ENCODE assay signal across 29 cellular contexts in genomic region chr11:70530010-70530409, GRCh38.
"Had no signal": no experiment of that assay in that cellular context is flagged by ENCODE, and none has a peak within 500 bp of the region (broad histone marks: within the 10 kb centered on the region; RNA-seq: fewer than 3 reads in every experiment).

No MANE protein-coding gene starts in this region.

- ATAC-seq: activated CD8-positive, alpha-beta T cell treated with anti-CD3 and anti-CD28 coated beads for 36 hours had no signal

- H2AFZ ChIP-seq: PC-9 had no signal

- H3K4me2 ChIP-seq: PC-9, SK-N-SH had no signal

- H3K4me1 ChIP-seq: ascending aorta had no signal

- H3K9me3 Mint-ChIP-seq: activated naive CD4-positive, alpha-beta T cell treated with anti-CD3 and anti-CD28 coated beads, Interleukin-2, amount 50 U/mL, for 24 hours had no signal

- H3K9ac ChIP-seq: SK-N-SH had no signal

- H3K9me3 ChIP-seq: ascending aorta, SK-N-SH had no signal

- H3K4me1 Mint-ChIP-seq: activated CD4-positive, alpha-beta T cell treated with anti-CD3 and anti-CD28 coated beads, Interleukin-2, amount 10 ng/mL, durations not matched to agents 24 days and 14 days; activated naive CD4-positive, alpha-beta T cell treated with anti-CD3 and anti-CD28 coated beads, Interleukin-2, amount 50 U/mL, for 24 hours; activated naive CD8-positive, alpha-beta T cell treated with anti-CD3 and anti-CD28 coated beads, Interleukin-2, amount 10 ng/mL, durations not matched to agents 7 days and 5 days had no signal

- FAIRE-seq: TTC549 had no signal

- H3K27ac ChIP-seq: ascending aorta, cardiac muscle cell, PC-9, SJSA1 had no signal

- H3K36me3 ChIP-seq: ascending aorta, cardiac muscle cell had no signal

- H3K27me3 ChIP-seq: ascending aorta, cardiac muscle cell, SJSA1 had no signal

- H3K4me3 Mint-ChIP-seq: activated CD4-positive, alpha-beta T cell treated with anti-CD3 and anti-CD28 coated beads, Interleukin-2, amount 10 ng/mL, durations not matched to agents 24 days and 14 days; activated CD8-positive, alpha-beta T cell treated with anti-CD3 and anti-CD28 coated beads for 36 hours; activated naive CD4-positive, alpha-beta T cell treated with anti-CD3 and anti-CD28 coated beads, Interleukin-2, amount 50 U/mL, for 24 hours; activated naive CD8-positive, alpha-beta T cell treated with anti-CD3 and anti-CD28 coated beads, Interleukin-2, amount 10 ng/mL, durations not matched to agents 7 days and 5 days; T-helper 1 cell treated with Interleukin-12 subunit alpha and Interleukin-12 subunit beta and Interleukin-4 antibody, amounts not matched to agents 30 μg/mL and 1 μg/mL, for 36 hours; T-helper 2 cell treated with Interferon-gamma antibody and Interleukin-4, amounts not matched to agents 5 μg/mL and 100 μg/mL, for 36 hours had no signal

- H3K4me3 ChIP-seq: ascending aorta, cardiac muscle cell, PC-9, SJSA1 had no signal

- H3K36me3 Mint-ChIP-seq: activated naive CD4-positive, alpha-beta T cell treated with anti-CD3 and anti-CD28 coated beads, Interleukin-2, amount 50 U/mL, for 24 hours; activated naive CD8-positive, alpha-beta T cell treated with anti-CD3 and anti-CD28 coated beads, Interleukin-2, amount 10 ng/mL, durations not matched to agents 7 days and 5 days had no signal

- H3K27me3 Mint-ChIP-seq: activated CD4-positive, alpha-beta T cell treated with anti-CD3 and anti-CD28 coated beads, Interleukin-2, amount 10 ng/mL, durations not matched to agents 24 days and 14 days; activated naive CD8-positive, alpha-beta T cell treated with anti-CD3 and anti-CD28 coated beads, Interleukin-2, amount 10 ng/mL, durations not matched to agents 7 days and 5 days had no signal

- DNase-seq: activated CD4-positive, alpha-beta T cell treated with anti-CD3 and anti-CD28 coated beads, Interleukin-2, amount 10 ng/mL, durations not matched to agents 24 days and 14 days; activated CD4-positive, alpha-beta T cell treated with anti-CD3 and anti-CD28 coated beads, Interleukin-2, amount 50 U/mL, for 4 hours; activated CD8-positive, alpha-beta T cell treated with anti-CD3 and anti-CD28 coated beads for 36 hours; activated gamma-delta T cell; activated naive CD4-positive, alpha-beta T cell treated with Interleukin-2 at 50 U/mL for 16 hours; activated naive CD8-positive, alpha-beta T cell treated with anti-CD3 and anti-CD28 coated beads, Interleukin-2, amount 10 ng/mL, durations not matched to agents 7 days and 5 days; activated T-cell treated with anti-CD3 and anti-CD28 coated beads, Interleukin-2, amount 50 U/mL, for 1 hour; amygdala; NCI-H1092 treated with DMSO at 0.1 percent for 48 hours; NCI-H1417 treated with DMSO at 0.1 percent for 48 hours; NCI-H1694; NCI-H1930; NCI-H2081 treated with DMSO at 0.1 percent for 48 hours; NCI-H345; NCI-H510A; NCI-H526; NCI-H748 treated with DMSO at 0.1 percent for 48 hours; NK-92 treated with Interleukin-12 subunit alpha and Interleukin-12 subunit beta, amount 100 ng/mL, for 24 hours; PC-9; SHP77 treated with DMSO at 0.1 percent for 48 hours; SK-N-SH had no signal

- H3K27ac Mint-ChIP-seq: activated CD4-positive, alpha-beta T cell treated with anti-CD3 and anti-CD28 coated beads, Interleukin-2, amount 10 ng/mL, durations not matched to agents 24 days and 14 days; activated CD8-positive, alpha-beta T cell treated with anti-CD3 and anti-CD28 coated beads for 36 hours; activated naive CD4-positive, alpha-beta T cell treated with anti-CD3 and anti-CD28 coated beads, Interleukin-2, amount 50 U/mL, for 24 hours; activated naive CD8-positive, alpha-beta T cell treated with anti-CD3 and anti-CD28 coated beads, Interleukin-2, amount 10 ng/mL, durations not matched to agents 7 days and 5 days; activated T-helper 2 cell treated with anti-CD3 and anti-CD28 coated beads, Interferon-gamma antibody, Interleukin-2, Interleukin-4, amounts not matched to agents 10 μg/mL and 5 μg/mL and 100 μg/mL, durations not matched to agents 14 hours and 24 hours and 36 hours; T-helper 1 cell treated with Interleukin-12 subunit alpha and Interleukin-12 subunit beta and Interleukin-4 antibody, amounts not matched to agents 30 μg/mL and 1 μg/mL, for 36 hours; T-helper 2 cell treated with Interferon-gamma antibody and Interleukin-4, amounts not matched to agents 5 μg/mL and 100 μg/mL, for 36 hours had no signal
